In the genomic region with DNA sequence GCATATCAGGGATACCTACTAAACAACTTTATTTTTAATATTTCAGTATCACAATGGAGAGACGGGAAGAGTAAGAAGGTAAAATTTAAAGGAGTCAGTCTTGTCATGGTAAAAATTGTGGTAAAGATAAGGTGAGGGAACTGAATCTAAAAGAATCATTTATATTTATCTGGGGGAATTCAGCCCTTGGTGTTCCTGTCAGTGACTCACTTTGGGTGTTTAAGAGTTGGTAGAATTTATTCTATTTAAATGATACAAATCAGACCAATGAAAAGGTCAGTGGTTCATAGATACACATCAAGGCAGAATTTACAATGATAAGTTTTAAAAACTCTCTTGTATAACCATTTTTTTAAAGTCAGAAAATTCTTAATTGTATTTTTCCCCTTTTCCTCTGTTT, we compare ENCODE assay signal across 1 cellular context.
TF ChIP-seq lines count a peak whose summit lies in the region.

No MANE protein-coding gene starts in this region.

TF ChIP-seq in GM23338, 12 proteins besides CTCF, POLR2A, EP300 and RAD21 (continued from another document):
- TF ChIP-seq, protein P1, sequence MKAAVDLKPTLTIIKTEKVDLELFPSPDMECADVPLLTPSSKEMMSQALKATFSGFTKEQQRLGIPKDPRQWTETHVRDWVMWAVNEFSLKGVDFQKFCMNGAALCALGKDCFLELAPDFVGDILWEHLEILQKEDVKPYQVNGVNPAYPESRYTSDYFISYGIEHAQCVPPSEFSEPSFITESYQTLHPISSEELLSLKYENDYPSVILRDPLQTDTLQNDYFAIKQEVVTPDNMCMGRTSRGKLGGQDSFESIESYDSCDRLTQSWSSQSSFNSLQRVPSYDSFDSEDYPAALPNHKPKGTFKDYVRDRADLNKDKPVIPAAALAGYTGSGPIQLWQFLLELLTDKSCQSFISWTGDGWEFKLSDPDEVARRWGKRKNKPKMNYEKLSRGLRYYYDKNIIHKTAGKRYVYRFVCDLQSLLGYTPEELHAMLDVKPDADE (IDR thresholded peaks at IDR 0.05), result no peak
- no peak for TF ChIP-seq JUNB (IDR thresholded peaks at IDR 0.05; ENCODE audit: unreplicated experiment)
- TF ChIP-seq EZH2phosphoT487 (IDR thresholded peaks at IDR 0.05; ENCODE audit: unreplicated experiment), result no peak
- TF ChIP-seq, protein P2, sequence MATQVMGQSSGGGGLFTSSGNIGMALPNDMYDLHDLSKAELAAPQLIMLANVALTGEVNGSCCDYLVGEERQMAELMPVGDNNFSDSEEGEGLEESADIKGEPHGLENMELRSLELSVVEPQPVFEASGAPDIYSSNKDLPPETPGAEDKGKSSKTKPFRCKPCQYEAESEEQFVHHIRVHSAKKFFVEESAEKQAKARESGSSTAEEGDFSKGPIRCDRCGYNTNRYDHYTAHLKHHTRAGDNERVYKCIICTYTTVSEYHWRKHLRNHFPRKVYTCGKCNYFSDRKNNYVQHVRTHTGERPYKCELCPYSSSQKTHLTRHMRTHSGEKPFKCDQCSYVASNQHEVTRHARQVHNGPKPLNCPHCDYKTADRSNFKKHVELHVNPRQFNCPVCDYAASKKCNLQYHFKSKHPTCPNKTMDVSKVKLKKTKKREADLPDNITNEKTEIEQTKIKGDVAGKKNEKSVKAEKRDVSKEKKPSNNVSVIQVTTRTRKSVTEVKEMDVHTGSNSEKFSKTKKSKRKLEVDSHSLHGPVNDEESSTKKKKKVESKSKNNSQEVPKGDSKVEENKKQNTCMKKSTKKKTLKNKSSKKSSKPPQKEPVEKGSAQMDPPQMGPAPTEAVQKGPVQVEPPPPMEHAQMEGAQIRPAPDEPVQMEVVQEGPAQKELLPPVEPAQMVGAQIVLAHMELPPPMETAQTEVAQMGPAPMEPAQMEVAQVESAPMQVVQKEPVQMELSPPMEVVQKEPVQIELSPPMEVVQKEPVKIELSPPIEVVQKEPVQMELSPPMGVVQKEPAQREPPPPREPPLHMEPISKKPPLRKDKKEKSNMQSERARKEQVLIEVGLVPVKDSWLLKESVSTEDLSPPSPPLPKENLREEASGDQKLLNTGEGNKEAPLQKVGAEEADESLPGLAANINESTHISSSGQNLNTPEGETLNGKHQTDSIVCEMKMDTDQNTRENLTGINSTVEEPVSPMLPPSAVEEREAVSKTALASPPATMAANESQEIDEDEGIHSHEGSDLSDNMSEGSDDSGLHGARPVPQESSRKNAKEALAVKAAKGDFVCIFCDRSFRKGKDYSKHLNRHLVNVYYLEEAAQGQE (IDR thresholded peaks at IDR 0.05; ENCODE audit: unreplicated experiment), result no peak
- TF ChIP-seq EZH2 (IDR thresholded peaks at IDR 0.05; ENCODE audit: low read depth, unreplicated experiment), result no peak
